Comparison of ENCODE assay signal across 12 cellular contexts in the genomic region with DNA sequence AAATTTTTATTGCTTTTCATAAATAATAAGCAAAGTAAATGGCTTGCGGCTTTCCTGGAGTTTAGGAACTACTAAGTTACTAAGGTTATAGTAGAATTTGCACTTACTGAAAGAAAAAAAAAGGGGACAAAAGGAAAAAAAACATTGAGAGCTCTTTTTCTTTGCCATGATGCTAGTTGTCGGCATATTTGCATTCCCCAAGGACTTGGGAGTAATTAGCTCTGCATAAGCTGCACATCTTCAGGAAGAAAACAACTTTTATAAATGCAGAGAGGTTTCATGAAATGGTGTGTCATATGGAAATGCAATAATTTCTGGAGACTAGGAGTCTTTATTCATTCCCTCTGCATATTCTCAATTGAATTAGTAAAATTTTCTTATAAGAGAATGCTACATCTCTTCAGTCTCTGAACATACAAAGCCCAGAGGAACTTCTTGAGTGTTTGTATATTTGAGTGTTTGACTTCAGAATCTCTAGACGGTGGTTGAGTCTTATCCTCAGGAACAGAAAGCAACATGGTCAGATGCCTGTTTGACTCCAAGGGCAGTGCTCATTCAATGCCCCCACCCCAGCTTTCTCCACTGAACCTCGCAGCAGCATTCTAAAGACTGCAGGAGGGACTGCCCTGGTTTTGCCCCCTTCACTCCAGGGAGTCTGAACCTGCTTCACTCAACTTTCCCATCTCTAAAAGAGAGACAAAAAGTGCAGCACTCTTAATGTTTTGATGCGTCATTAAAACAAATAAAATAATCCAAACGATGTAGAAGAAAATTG.
DNase-seq lines count a peak whose midpoint lies in the region; ATAC-seq and TF ChIP-seq lines count a peak whose summit lies in the region.
"Had no signal": no experiment of that assay in that cellular context is flagged by ENCODE, and none has a peak within 500 bp of the region (broad histone marks: within the 10 kb centered on the region; RNA-seq: fewer than 3 reads in every experiment).

No MANE protein-coding gene starts in this region.

- H3K9me3 Mint-ChIP-seq in GM23338 (peaks cover 13% of the 10 kb centered on the region), endodermal cell (peaks cover 22% of the 10 kb centered on the region), type B pancreatic cell (peaks cover 11% of the 10 kb centered on the region)

- no peaks in the 10 kb centered on the region for H3K9me3 ChIP-seq in RWPE2 (ENCODE audit: severe bottlenecking)
- peaks cover 19% of the 10 kb centered on the region for H3K9me3 ChIP-seq in endodermal cell (ENCODE audit: control insufficient read depth, low read length)
- peaks cover 0 to 14% (median 8%) of the 10 kb centered on the region in 8 donors for H3K9me3 ChIP-seq in spleen
- H3K9me3 ChIP-seq: SJSA1 had no signal

- H3K4me2 ChIP-seq in GM23338 = no peak overlapping the region
- H3K4me2 ChIP-seq: BLaER1 treated with 17β-estradiol and CSF1 and Interleukin-3, amounts not matched to agents 10 nM and 100 nM had no signal

- TF ChIP-seq CTCF in GM23338 (conservative IDR thresholded peaks at IDR 0.05; ENCODE audit: low read depth in 2 of 2) = no peak
- no peak for TF ChIP-seq CTCF in RWPE2 (IDR thresholded peaks at IDR 0.05; ENCODE audit: poor library complexity, severe bottlenecking)
- TF ChIP-seq CTCF in endodermal cell (conservative IDR thresholded peaks at IDR 0.05) = no peak
- no peak for TF ChIP-seq CTCF in type B pancreatic cell (conservative IDR thresholded peaks at IDR 0.05)
- TF ChIP-seq CTCF in spleen (IDR thresholded peaks at IDR 0.05 in 8 of 11, conservative IDR thresholded peaks at IDR 0.05 in 3 of 11) = no peak

- no peak for DNase-seq in GM23338 (ENCODE audit: low spot score)
- no peak for DNase-seq in RWPE2 (ENCODE audit: low spot score)
- no peak for DNase-seq in endodermal cell
- DNase-seq in type B pancreatic cell (ENCODE audit: extremely low spot score, unreplicated experiment) = no peak
- no peak for DNase-seq in GM03348 (ENCODE audit: low spot score)
- no peak for DNase-seq in spleen
- DNase-seq: NCI-H2029, NCI-H524 had no signal

- 27 to 62% methylated on average over 2 to 5 of the region's 6 CpGs for WGBS in endodermal cell (ENCODE audit: insufficient coverage in 1 of 2, insufficient read length in 1 of 2), 2 experiments
- 73 to 93% (median 77%) methylated on average over 6 of the region's 6 CpGs for WGBS in spleen, 5 donors

- no peaks in the 10 kb centered on the region for H3K79me2 ChIP-seq in GM23338 (replicated peaks; ENCODE audit: insufficient read depth)

- H3K4me1 Mint-ChIP-seq in GM23338 (peaks cover 12% of the 10 kb centered on the region; the same call in 2 of the 3 replicates), endodermal cell (peaks cover 21% of the 10 kb centered on the region), type B pancreatic cell (ENCODE audit: unreplicated experiment) (peaks cover 24% of the 10 kb centered on the region)

- peaks cover 8% of the 10 kb centered on the region; the same call in 1 of the 2 replicates for H3K9me2 ChIP-seq in GM23338 (ENCODE audit: insufficient read depth)

- H3K4me1 ChIP-seq in GM23338 (ENCODE audit: insufficient read depth) = peaks cover 8% of the 10 kb centered on the region; the same call in 1 of the 2 replicates
- H3K4me1 ChIP-seq in RWPE2 (ENCODE audit: insufficient read depth, poor library complexity, severe bottlenecking) = peaks cover 40% of the 10 kb centered on the region
- H3K4me1 ChIP-seq in endodermal cell (ENCODE audit: control insufficient read depth, insufficient read depth, low read length) = peaks cover 9% of the 10 kb centered on the region
- no peaks in the 10 kb centered on the region for H3K4me1 ChIP-seq in spleen

- no peak for TF ChIP-seq POLR2A in spleen (IDR thresholded peaks at IDR 0.05)

- H3K27me3 Mint-ChIP-seq in GM23338 (ENCODE audit: insufficient read depth, low read depth, poor library complexity) (no peaks in the 10 kb centered on the region), endodermal cell (ENCODE audit: insufficient read depth) (no peaks in the 10 kb centered on the region), type B pancreatic cell (no peaks in the 10 kb centered on the region)

- H3F3A ChIP-seq in GM23338 (replicated peaks; ENCODE audit: low read depth) = no peaks in the 10 kb centered on the region

- H3K27ac Mint-ChIP-seq in GM23338 (no peak overlapping the region), endodermal cell (peak overlapping the region; percentile 88), type B pancreatic cell (peak overlapping the region; percentile 49)

- no peak overlapping the region for H3K4me3 ChIP-seq in GM23338
- H3K4me3 ChIP-seq in RWPE2 (ENCODE audit: severe bottlenecking) = no peak overlapping the region
- peak overlapping the region; percentile 30 for H3K4me3 ChIP-seq in endodermal cell (ENCODE audit: low read length)
- no peak overlapping the region for H3K4me3 ChIP-seq in spleen
- H3K4me3 ChIP-seq: BLaER1 treated with 17β-estradiol and CSF1 and Interleukin-3, amounts not matched to agents 10 nM and 100 nM; SJSA1 had no signal

- peak overlapping the region; percentile 80 for H3K9ac ChIP-seq in endodermal cell (ENCODE audit: extremely low read depth, low read length, poor library complexity, severe bottlenecking)
- H3K9ac ChIP-seq: BLaER1 treated with 17β-estradiol and CSF1 and Interleukin-3, amounts not matched to agents 10 nM and 100 nM had no signal

- H3K36me3 ChIP-seq in GM23338 (ENCODE audit: insufficient read depth) = no peaks in the 10 kb centered on the region
- no peaks in the 10 kb centered on the region for H3K36me3 ChIP-seq in RWPE2 (ENCODE audit: low read depth)
- peaks cover 4% of the 10 kb centered on the region for H3K36me3 ChIP-seq in endodermal cell (ENCODE audit: control insufficient read depth, insufficient read depth, low read length)
- no peaks in the 10 kb centered on the region for H3K36me3 ChIP-seq in spleen
- H3K36me3 ChIP-seq: BLaER1 treated with 17β-estradiol and CSF1 and Interleukin-3, amounts not matched to agents 10 nM and 100 nM; SJSA1 had no signal

- intact Hi-C loops in spleen (cut with DNase I; ENCODE audit: low total_unique reads) = no loop called here

- H2AFZ ChIP-seq in GM23338 = peak overlapping the region; percentile 30; the same call in 1 of the 2 replicates

- H4K20me1 ChIP-seq in GM23338 (replicated peaks; ENCODE audit: insufficient read depth) = no peaks in the 10 kb centered on the region
- H4K20me1 ChIP-seq: BLaER1 treated with 17β-estradiol and CSF1 and Interleukin-3, amounts not matched to agents 10 nM and 100 nM had no signal

- H3K4me3 Mint-ChIP-seq in GM23338 (no peak overlapping the region), endodermal cell (no peak overlapping the region), type B pancreatic cell (no peak overlapping the region)

- ATAC-seq in GM23338 = no peak
- no peak for ATAC-seq in RWPE2 (ENCODE audit: low read depth)
- ATAC-seq in HG02588 (IDR thresholded peaks at IDR 0.05; ENCODE audit: unreplicated experiment) = no peak

- H3K36me3 Mint-ChIP-seq in GM23338 (ENCODE audit: low read depth) (peaks cover 9% of the 10 kb centered on the region; the same call in 2 of the 3 replicates), endodermal cell (ENCODE audit: low read depth) (peaks cover 11% of the 10 kb centered on the region), type B pancreatic cell (no peaks in the 10 kb centered on the region)

- H3K27me3 ChIP-seq in GM23338 (ENCODE audit: insufficient read depth) (no peaks in the 10 kb centered on the region), RWPE2 (ENCODE audit: insufficient read depth, poor library complexity, severe bottlenecking) (no peaks in the 10 kb centered on the region), endodermal cell (ENCODE audit: control insufficient read depth, insufficient read depth, low read length, poor library complexity, severe bottlenecking) (no peaks in the 10 kb centered on the region), spleen (replicated peaks in 1 of 7) (no peaks in the 10 kb centered on the region)
- H3K27me3 ChIP-seq: BLaER1 treated with 17β-estradiol and CSF1 and Interleukin-3, amounts not matched to agents 10 nM and 100 nM; SJSA1 had no signal

- H3K27ac ChIP-seq in GM23338 (ENCODE audit: low read depth) (no peak overlapping the region), RWPE2 (ENCODE audit: poor library complexity, severe bottlenecking) (peak overlapping the region; percentile 37), endodermal cell (ENCODE audit: low read depth, low read length) (peak overlapping the region; percentile 58), spleen (no peak overlapping the region)
- H3K27ac ChIP-seq: BLaER1 treated with 17β-estradiol and CSF1 and Interleukin-3, amounts not matched to agents 10 nM and 100 nM; RWPE1; SJSA1 had no signal

TF ChIP-seq in GM23338, 12 proteins besides CTCF, POLR2A, EP300 and RAD21:
- TF ChIP-seq ZNF114 (CRISPR knock-in tag; IDR thresholded peaks at IDR 0.05) = no peak
- no peak for TF ChIP-seq NANOG (IDR thresholded peaks at IDR 0.05; ENCODE audit: borderline replicate concordance)

Comparison
In these comparisons a context has a peak if more than half of its experiments do, and no peak if none do; other contexts are left out.
1. H3K27ac ChIP-seq: peak in RWPE2 (single experiment) and endodermal cell (single experiment); none in GM23338 (single experiment) and spleen (0 of 8).